In the genomic region with DNA sequence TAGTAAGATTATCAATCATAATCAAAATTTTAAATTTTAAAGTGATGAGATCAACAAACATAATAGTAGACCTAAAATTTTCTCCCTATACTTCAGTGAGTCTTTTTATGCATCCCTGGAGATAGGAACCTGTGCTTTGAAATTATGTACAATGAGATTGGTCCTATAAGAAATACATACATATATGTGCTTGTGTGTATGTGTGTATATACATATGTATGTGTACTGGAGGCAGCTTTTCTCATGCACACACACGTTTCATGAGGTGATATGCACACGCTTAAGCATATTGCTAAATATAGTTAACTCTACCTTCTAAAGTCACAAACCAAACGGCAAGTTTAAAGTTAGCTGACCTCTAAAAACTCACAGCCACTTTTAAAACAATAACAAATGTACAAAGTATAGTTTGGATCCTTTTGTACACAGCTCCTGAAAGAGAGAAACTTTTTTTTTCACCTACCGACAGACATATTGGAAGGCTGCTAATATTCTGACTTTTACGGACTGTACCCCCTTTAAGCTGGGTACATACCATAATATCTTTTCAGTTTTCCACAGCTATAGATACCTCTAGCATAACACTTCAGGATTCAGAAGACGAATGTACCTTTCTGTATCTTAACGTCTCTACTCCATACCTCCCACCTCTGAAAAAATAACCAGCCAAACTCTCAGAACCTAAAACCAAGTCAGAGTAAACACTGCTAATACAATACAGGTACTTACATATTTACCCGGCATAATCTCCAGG, we compare ENCODE assay signal across 11 cellular contexts. TPM values are rescaled to one million over a fixed set of nuclear protein-coding genes. Genes with fewer than 3 reads are reported as not detected.
DNase-seq lines count a peak whose midpoint lies in the region; ATAC-seq and TF ChIP-seq lines count a peak whose summit lies in the region.
"Had no signal": no experiment of that assay in that cellular context is flagged by ENCODE, and none has a peak within 500 bp of the region (broad histone marks: within the 10 kb centered on the region; RNA-seq: fewer than 3 reads in every experiment).

No MANE protein-coding gene starts in this region.

- H3K27ac ChIP-seq in AG04450 (ENCODE audit: low read depth, low read length) (no peak overlapping the region), HUES6 (ENCODE audit: low read depth, low read length) (peak overlapping the region; percentile 65; the same call in 1 of the 2 replicates), coronary artery (peak overlapping the region; percentile 28 to 96)

- peak overlapping the region; percentile 79 for H3K4me3 ChIP-seq in AG04450 (ENCODE audit: low read depth, low read length)
- peak overlapping the region; percentile 73 for H3K4me3 ChIP-seq in HUES6 (ENCODE audit: low read depth, low read length)
- peak overlapping the region; percentile 97 for H3K4me3 ChIP-seq in coronary artery

- DNase-seq in AG04450 (ENCODE audit: low read depth, low spot score): no peak
- DNase-seq in coronary artery (ENCODE audit: low spot score): no peak
- no peak for DNase-seq in naive thymus-derived CD8-positive, alpha-beta T cell
- DNase-seq in NCI-H524 (lab: John Stamatoyannopoulos, UW): no peak
- DNase-seq in KG1 (lab: John Stamatoyannopoulos, UW): no peak
- DNase-seq in amniotic stem cell (lab: John Stamatoyannopoulos, UW): no peak
- DNase-seq: activated CD4-positive, alpha-beta T cell treated with anti-CD3 and anti-CD28 coated beads, Interleukin-2, amount 50 U/mL, for 1 hour; head of caudate nucleus; NCI-H1436 had no signal

- TF ChIP-seq CTCF in AG04450 (IDR thresholded peaks at IDR 0.05; ENCODE audit: low read depth, low read length) (no peak), coronary artery (IDR thresholded peaks at IDR 0.05) (no peak)

- H3K36me3 Mint-ChIP-seq in naive thymus-derived CD8-positive, alpha-beta T cell: no peaks in the 10 kb centered on the region

- peak overlapping the region; percentile 97 for H3K9ac ChIP-seq in HUES6 (ENCODE audit: low read length)

- peaks cover 71% of the 10 kb centered on the region for H3K4me1 ChIP-seq in HUES6 (ENCODE audit: control insufficient read depth, insufficient read depth, low read length)

- no peaks in the 10 kb centered on the region for H3K27me3 ChIP-seq in AG04450 (ENCODE audit: control insufficient read depth, insufficient read depth, low read length)
- H3K27me3 ChIP-seq in HUES6 (ENCODE audit: control insufficient read depth, insufficient read depth, low read length): no peaks in the 10 kb centered on the region

- peaks cover 23 to 82% (median 63%) of the 10 kb centered on the region in 4 donors for H3K4me1 Mint-ChIP-seq in naive thymus-derived CD8-positive, alpha-beta T cell

- no peaks in the 10 kb centered on the region for H3K9me3 Mint-ChIP-seq in naive thymus-derived CD8-positive, alpha-beta T cell

- POLR2A ChIA-PET in AG04450 (lab: Yijun Ruan, JAX): interaction anchor here (4.8 kb wide), 1 partner anchor 27 kb away, joined by 28 read pairs; no protein-coding TSS in a partner anchor
- POLR2A ChIA-PET in naive thymus-derived CD8-positive, alpha-beta T cell (lab: Charles Lee): interaction anchor here (0.7 kb wide), 1 partner anchor 151 kb away, joined by 4 read pairs; no protein-coding TSS in a partner anchor

- peak overlapping the region in 4 of 10 donors; percentile 8 to 63 (median 40) for H3K27ac Mint-ChIP-seq in naive thymus-derived CD8-positive, alpha-beta T cell

- no peaks in the 10 kb centered on the region for H3K27me3 Mint-ChIP-seq in naive thymus-derived CD8-positive, alpha-beta T cell

- peak overlapping the region in 9 of 10 donors; percentile 0 to 85 (median 47) for H3K4me3 Mint-ChIP-seq in naive thymus-derived CD8-positive, alpha-beta T cell

- no peaks in the 10 kb centered on the region for H3K9me3 ChIP-seq in AG04450 (ENCODE audit: control insufficient read depth, insufficient read depth, low read length)
- no peaks in the 10 kb centered on the region for H3K9me3 ChIP-seq in HUES6 (ENCODE audit: control insufficient read depth, insufficient read depth, low read depth, low read length)

- no peak for ATAC-seq in naive thymus-derived CD8-positive, alpha-beta T cell
- no peak for ATAC-seq in GM21737 (IDR thresholded peaks at IDR 0.05; ENCODE audit: unreplicated experiment)

- CTCF ChIA-PET in AG04450 (lab: Charles Lee): interaction anchor here (1.1 to 1.6 kb wide), 3 partner anchors 50 to 55 kb away, joined by 3 to 4 read pairs (median 3); no protein-coding TSS in a partner anchor

- peaks cover 5% of the 10 kb centered on the region; the same call in 1 of the 2 replicates for H3K36me3 ChIP-seq in HUES6 (ENCODE audit: control insufficient read depth, insufficient read depth, low read length)

RNA-seq across cellular contexts. Expression of a gene that starts 3.3 kb away (rescaled TPM):
- polyA plus RNA-seq in AG04450 (2011; rRNA removed): 1,870 and 2,796 TPM in 2 replicates
- polyA minus RNA-seq in AG04450 (2011; rRNA and poly(A)+ RNA removed): 1,381 and 1,666 TPM in 2 replicates
- 10 to 100 TPM; 34.2 to 34.6 TPM for total RNA-seq in naive thymus-derived CD8-positive, alpha-beta T cell
- polyA plus RNA-seq in naive thymus-derived CD8-positive, alpha-beta T cell: 100 to 1,000 TPM in 1 of 3 donors, 10 to 100 TPM in 2; 26.1 to 107 (median 28.9) TPM

Comparison
In these comparisons a context has a peak if more than half of its experiments do, and no peak if none do; other contexts are left out.
1. RNA of a gene that starts 3.3 kb away (polyA plus RNA-seq): 1,870 to 2,796 TPM in AG04450; 26.1 to 107 TPM in naive thymus-derived CD8-positive, alpha-beta T cell; every median in the first group is over 10 times any median in the second.
2. Peak in every context shown above with its lines, with median percentiles within 50 percentile points of each other: H3K4me3 ChIP-seq.